11 cellular contexts compared by ENCODE assay signal in genomic region chr6:158810149-158811095, GRCh38. TPM values are rescaled to one million over a fixed set of nuclear protein-coding genes. Genes with fewer than 3 reads are reported as not detected.
DNase-seq lines count a peak whose midpoint lies in the region; ATAC-seq and TF ChIP-seq lines count a peak whose summit lies in the region.
"Had no signal": no experiment of that assay in that cellular context is flagged by ENCODE, and none has a peak within 500 bp of the region (broad histone marks: within the 10 kb centered on the region; RNA-seq: fewer than 3 reads in every experiment).

No MANE protein-coding gene starts in this region.

- DNase-seq in activated CD4-positive, alpha-beta T cell treated with anti-CD3 and anti-CD28 coated beads, Interleukin-2, amount 10 ng/mL, durations not matched to agents 7 days and 5 days: no peak
- DNase-seq in activated CD4-positive, alpha-beta T cell treated with anti-CD3 and anti-CD28 coated beads for 4 hours: no peak
- DNase-seq in NCI-H2107 treated with DMSO at 0.1 percent for 48 hours (lab: John Stamatoyannopoulos, UW; ENCODE audit: unreplicated experiment): peak; percentile 35
- no peak for DNase-seq in effector memory CD8-positive, alpha-beta T cell
- peak; percentile 21 for DNase-seq in stimulated activated CD8-positive, alpha-beta memory T cell treated with anti-CD3 and anti-CD28 coated beads, Interleukin-4, amount 100 ng/mL, for 48 hours
- no peak for DNase-seq in neural progenitor cell (ENCODE audit: low spot score)
- DNase-seq in SK-N-SH: no peak
- DNase-seq: NCI-H1417 treated with DMSO at 0.1 percent for 48 hours; stimulated activated CD4-positive, alpha-beta T cell treated with anti-CD3 and anti-CD28 coated beads, Interleukin-15, amount 100 ng/mL, for 24 hours had no signal

- H3K27ac ChIP-seq in neural progenitor cell (no peak overlapping the region), SK-N-SH (ENCODE audit: low read depth in 2 of 2, low read length in 1 of 2) (no peak overlapping the region)

- H3K9ac ChIP-seq in neural progenitor cell: no peak overlapping the region
- H3K9ac ChIP-seq in SK-N-SH: no peak overlapping the region

- no peak for TF ChIP-seq CTCF in neural progenitor cell (IDR thresholded peaks at IDR 0.05)
- TF ChIP-seq CTCF in SK-N-SH (IDR thresholded peaks at IDR 0.05): no peak

- H3K4me3 Mint-ChIP-seq in activated CD4-positive, alpha-beta T cell treated with anti-CD3 and anti-CD28 coated beads, Interleukin-2, amount 10 ng/mL, durations not matched to agents 7 days and 5 days: no peak overlapping the region
- H3K4me3 Mint-ChIP-seq in effector memory CD8-positive, alpha-beta T cell: peak overlapping the region; percentile 50 to 99
- H3K4me3 Mint-ChIP-seq in neural progenitor cell: no peak overlapping the region

- H3K9me3 ChIP-seq in neural progenitor cell (ENCODE audit: low read depth) (no peaks in the 10 kb centered on the region), SK-N-SH (no peaks in the 10 kb centered on the region; the same call in 1 of the 2 replicates)

- POLR2A ChIA-PET in activated CD4-positive, alpha-beta T cell treated with anti-CD3 and anti-CD28 coated beads, Interleukin-2, amount 10 ng/mL, durations not matched to agents 7 days and 5 days (lab: Charles Lee): no interaction called here
- POLR2A ChIA-PET in SK-N-SH (lab: Yijun Ruan, JAX): no interaction called here

- H2AFZ ChIP-seq in neural progenitor cell (replicated peaks) (no peak overlapping the region), SK-N-SH (ENCODE audit: low read depth) (no peak overlapping the region)

- TF ChIP-seq EP300 in SK-N-SH (IDR thresholded peaks at IDR 0.05; ENCODE audit: borderline replicate concordance in 1 of 2, low read depth in 1 of 2, low read length in 1 of 2): no peak

- CTCF ChIA-PET in activated CD4-positive, alpha-beta T cell treated with anti-CD3 and anti-CD28 coated beads, Interleukin-2, amount 10 ng/mL, durations not matched to agents 7 days and 5 days (lab: Charles Lee): interaction anchor here (2.0 kb wide), 1 partner anchor 59 kb away, joined by 5 read pairs; no protein-coding TSS in a partner anchor
- CTCF ChIA-PET in SK-N-SH (lab: Yijun Ruan, JAX): interaction anchor here (1.6 kb wide), 1 partner anchor 104 kb away, joined by 5 read pairs; no protein-coding TSS in a partner anchor

- H3K9me3 Mint-ChIP-seq in activated CD4-positive, alpha-beta T cell treated with anti-CD3 and anti-CD28 coated beads, Interleukin-2, amount 10 ng/mL, durations not matched to agents 7 days and 5 days: no peaks in the 10 kb centered on the region
- H3K9me3 Mint-ChIP-seq in effector memory CD8-positive, alpha-beta T cell: peaks cover 0 to 2% of the 10 kb centered on the region in 2 donors
- peaks cover 2% of the 10 kb centered on the region for H3K9me3 Mint-ChIP-seq in neural progenitor cell
- H3K9me3 Mint-ChIP-seq: activated naive CD4-positive, alpha-beta T cell treated with anti-CD3 and anti-CD28 coated beads, Interleukin-2, amount 50 U/mL, for 72 hours had no signal

- H3K27me3 ChIP-seq in neural progenitor cell (no peaks in the 10 kb centered on the region), SK-N-SH (ENCODE audit: insufficient read depth) (no peaks in the 10 kb centered on the region)

- TF ChIP-seq RAD21 in SK-N-SH (IDR thresholded peaks at IDR 0.05; ENCODE audit: low read length): no peak

- peaks cover 3% of the 10 kb centered on the region for H3K36me3 ChIP-seq in neural progenitor cell
- peaks cover 24 to 32% of the 10 kb centered on the region in 2 experiments for H3K36me3 ChIP-seq in SK-N-SH (replicated peaks in 1 of 2; ENCODE audit: control insufficient read depth in 1 of 2, insufficient read depth in 2 of 2, low read length in 1 of 2)

- peaks cover 100% of the 10 kb centered on the region for H3K79me2 ChIP-seq in neural progenitor cell (ENCODE audit: low read depth)
- H3K79me2 ChIP-seq in SK-N-SH (ENCODE audit: insufficient read depth): peaks cover 99% of the 10 kb centered on the region

- H4K20me1 ChIP-seq in neural progenitor cell (ENCODE audit: low read depth) (peaks cover 88% of the 10 kb centered on the region), SK-N-SH (ENCODE audit: insufficient read depth) (peaks cover 22% of the 10 kb centered on the region)

- H3F3A ChIP-seq in neural progenitor cell (ENCODE audit: low read depth): no peaks in the 10 kb centered on the region
- peaks cover 3% of the 10 kb centered on the region for H3F3A ChIP-seq in SK-N-SH (replicated peaks; ENCODE audit: insufficient read depth)

- no peak for ATAC-seq in effector memory CD8-positive, alpha-beta T cell (replicated peaks)
- no peak for ATAC-seq in GM18502 (IDR thresholded peaks at IDR 0.05; ENCODE audit: poor library complexity, unreplicated experiment)
- ATAC-seq: activated naive CD4-positive, alpha-beta T cell treated with anti-CD3 and anti-CD28 coated beads, Interleukin-2, amount 50 U/mL, for 72 hours had no signal

- H3K27ac Mint-ChIP-seq in activated CD4-positive, alpha-beta T cell treated with anti-CD3 and anti-CD28 coated beads, Interleukin-2, amount 10 ng/mL, durations not matched to agents 7 days and 5 days: peak overlapping the region; percentile 61
- H3K27ac Mint-ChIP-seq in effector memory CD8-positive, alpha-beta T cell: peak overlapping the region; percentile 76 to 86
- no peak overlapping the region for H3K27ac Mint-ChIP-seq in neural progenitor cell

- peaks cover 95% of the 10 kb centered on the region for H3K4me1 Mint-ChIP-seq in activated CD4-positive, alpha-beta T cell treated with anti-CD3 and anti-CD28 coated beads, Interleukin-2, amount 10 ng/mL, durations not matched to agents 7 days and 5 days
- peaks cover 87 to 97% of the 10 kb centered on the region in 2 donors for H3K4me1 Mint-ChIP-seq in effector memory CD8-positive, alpha-beta T cell (ENCODE audit: low read depth in 2 of 2)
- peaks cover 43% of the 10 kb centered on the region for H3K4me1 Mint-ChIP-seq in neural progenitor cell

- H3K27me3 Mint-ChIP-seq in activated CD4-positive, alpha-beta T cell treated with anti-CD3 and anti-CD28 coated beads, Interleukin-2, amount 10 ng/mL, durations not matched to agents 7 days and 5 days: no peaks in the 10 kb centered on the region
- H3K27me3 Mint-ChIP-seq in effector memory CD8-positive, alpha-beta T cell: no peaks in the 10 kb centered on the region
- peaks cover 2% of the 10 kb centered on the region for H3K27me3 Mint-ChIP-seq in neural progenitor cell (ENCODE audit: insufficient read depth, low read depth)

- H3K4me3 ChIP-seq in neural progenitor cell (no peak overlapping the region), SK-N-SH (ENCODE audit: low read depth in 2 of 2, low read length in 1 of 2) (no peak overlapping the region)

- no peaks in the 10 kb centered on the region for H3K9me2 ChIP-seq in SK-N-SH

- H3K4me1 ChIP-seq in neural progenitor cell (peaks cover 22% of the 10 kb centered on the region), SK-N-SH (ENCODE audit: control insufficient read depth in 1 of 2, insufficient read depth in 2 of 2, low read depth in 1 of 2, low read length in 1 of 2) (peaks cover 15 to 16% of the 10 kb centered on the region in 2 experiments; a peak in 2 of 4 replicates)

- 79% methylated on average over 9 of the region's 9 CpGs for WGBS in SK-N-SH (ENCODE audit: low lambda C conversion rate)

- H3K4me2 ChIP-seq in neural progenitor cell (no peak overlapping the region), SK-N-SH (no peak overlapping the region)

- peaks cover 94% of the 10 kb centered on the region for H3K36me3 Mint-ChIP-seq in activated CD4-positive, alpha-beta T cell treated with anti-CD3 and anti-CD28 coated beads, Interleukin-2, amount 10 ng/mL, durations not matched to agents 7 days and 5 days (ENCODE audit: low read depth)
- peaks cover 93% of the 10 kb centered on the region for H3K36me3 Mint-ChIP-seq in effector memory CD8-positive, alpha-beta T cell (ENCODE audit: insufficient read depth)
- peaks cover 46% of the 10 kb centered on the region for H3K36me3 Mint-ChIP-seq in neural progenitor cell

TF ChIP-seq in SK-N-SH, 30 proteins besides CTCF, POLR2A, EP300 and RAD21 (continues in another document):
- TF ChIP-seq GABPA (IDR thresholded peaks at IDR 0.05; ENCODE audit: low read depth) (no peak), TEAD4 (IDR thresholded peaks at IDR 0.05; ENCODE audit: borderline replicate concordance, insufficient read depth) (no peak), MXI1 (IDR thresholded peaks at IDR 0.05; ENCODE audit: low read depth, low read length) (no peak), IRF3 (IDR thresholded peaks at IDR 0.05; ENCODE audit: low read depth, low read length) (no peak), MEF2A (IDR thresholded peaks at IDR 0.05; ENCODE audit: borderline replicate concordance, low read depth) (no peak), ZBTB33 (IDR thresholded peaks at IDR 0.05; ENCODE audit: borderline replicate concordance, low read depth) (no peak), POLR2AphosphoS5 (IDR thresholded peaks at IDR 0.05; ENCODE audit: low read depth, low read length) (no peak)

RNA-seq across cellular contexts. Expression of gene EZR, which starts 8.7 kb away (rescaled TPM):
- total RNA-seq in activated CD4-positive, alpha-beta T cell treated with anti-CD3 and anti-CD28 coated beads, Interleukin-2, amount 10 ng/mL, durations not matched to agents 7 days and 5 days: 100 to 1,000 TPM; 201 to 210 TPM
- 52.0 and 61.4 TPM in 2 replicates for total RNA-seq in neural progenitor cell (ENCODE audit: low replicate concordance)
- 84.3 and 92.0 TPM in 2 replicates for polyA plus RNA-seq in SK-N-SH (2012; rRNA removed)
- polyA plus RNA-seq in SK-N-SH (2012; cell fraction: cytosol; rRNA removed): 62.4 and 69.7 TPM in 2 replicates
- polyA plus RNA-seq in SK-N-SH (2012; cell fraction: nucleus; rRNA removed): 75.6 and 84.7 TPM in 2 replicates

Comparison
In these comparisons a context has a peak if more than half of its experiments do, and no peak if none do; other contexts are left out.
1. DNase-seq: peak in NCI-H2107 treated with DMSO at 0.1 percent for 48 hours (single experiment) and stimulated activated CD8-positive, alpha-beta memory T cell treated with anti-CD3 and anti-CD28 coated beads, Interleukin-4, amount 100 ng/mL, for 48 hours (single experiment); none in activated CD4-positive, alpha-beta T cell treated with anti-CD3 and anti-CD28 coated beads, Interleukin-2, amount 10 ng/mL, durations not matched to agents 7 days and 5 days (single experiment), activated CD4-positive, alpha-beta T cell treated with anti-CD3 and anti-CD28 coated beads for 4 hours (0 of 2), effector memory CD8-positive, alpha-beta T cell (0 of 3), neural progenitor cell (single experiment) and SK-N-SH (single experiment).
2. H3K4me3 Mint-ChIP-seq: peak in effector memory CD8-positive, alpha-beta T cell (2 of 2); none in activated CD4-positive, alpha-beta T cell treated with anti-CD3 and anti-CD28 coated beads, Interleukin-2, amount 10 ng/mL, durations not matched to agents 7 days and 5 days (single experiment) and neural progenitor cell (single experiment).